In genomic region chr2:38438536-38439225, GRCh38 we compare ENCODE assay signal across 12 cellular contexts.
DNase-seq lines count a peak whose midpoint lies in the region; ATAC-seq and TF ChIP-seq lines count a peak whose summit lies in the region.
"Had no signal": no experiment of that assay in that cellular context is flagged by ENCODE, and none has a peak within 500 bp of the region (broad histone marks: within the 10 kb centered on the region; RNA-seq: fewer than 3 reads in every experiment).

No MANE protein-coding gene starts in this region.

- H3K27ac ChIP-seq in epithelial cell of prostate, result peak overlapping the region; percentile 11

- H3K36me3 Mint-ChIP-seq in osteocyte (ENCODE audit: unreplicated experiment), result no peaks in the 10 kb centered on the region
- H3K36me3 Mint-ChIP-seq: activated naive CD8-positive, alpha-beta T cell treated with anti-CD3 and anti-CD28 coated beads, Interleukin-2, amount 10 ng/mL, durations not matched to agents 7 days and 5 days had no signal

- no peak overlapping the region for H3K27ac Mint-ChIP-seq in osteocyte (ENCODE audit: unreplicated experiment)
- H3K27ac Mint-ChIP-seq: activated naive CD8-positive, alpha-beta T cell treated with anti-CD3 and anti-CD28 coated beads, Interleukin-2, amount 10 ng/mL, durations not matched to agents 7 days and 5 days had no signal

- ATAC-seq in GM19035 (IDR thresholded peaks at IDR 0.05; ENCODE audit: unreplicated experiment), result peak; percentile 77
- peak; percentile 71 for ATAC-seq in HG03045 (IDR thresholded peaks at IDR 0.05; ENCODE audit: unreplicated experiment)

- H3K4me3 Mint-ChIP-seq in osteocyte (ENCODE audit: unreplicated experiment), result no peak overlapping the region
- H3K4me3 Mint-ChIP-seq: activated naive CD8-positive, alpha-beta T cell treated with anti-CD3 and anti-CD28 coated beads, Interleukin-2, amount 10 ng/mL, durations not matched to agents 7 days and 5 days had no signal

- H3K9me3 Mint-ChIP-seq in osteocyte (ENCODE audit: unreplicated experiment), result no peaks in the 10 kb centered on the region
- H3K9me3 Mint-ChIP-seq: activated naive CD8-positive, alpha-beta T cell treated with anti-CD3 and anti-CD28 coated beads, Interleukin-2, amount 10 ng/mL, durations not matched to agents 7 days and 5 days had no signal

- H3K4me3 ChIP-seq in GM12864 (ENCODE audit: low read depth, low read length), result no peak overlapping the region
- H3K4me3 ChIP-seq: esophagus muscularis mucosa, lung had no signal

- peaks cover 18% of the 10 kb centered on the region for H3K27me3 Mint-ChIP-seq in osteocyte (ENCODE audit: unreplicated experiment)

- no peak for TF ChIP-seq POLR2A in erythroblast (IDR thresholded peaks at IDR 0.05; ENCODE audit: low read length)

- DNase-seq in GM12864 (ENCODE audit: low read depth) (peak; percentile 53), epithelial cell of prostate (ENCODE audit: low read depth, low spot score) (no peak), NCI-H1436 treated with DMSO at 0.1 percent for 48 hours (lab: John Stamatoyannopoulos, UW) (no peak), erythroblast (lab: John Stamatoyannopoulos, UW) (no peak), osteocyte (ENCODE audit: extremely low spot score, unreplicated experiment) (no peak)
- no peak for DNase-seq in stimulated activated naive CD4-positive, alpha-beta T cell (lab: John Stamatoyannopoulos, UW)
- DNase-seq: activated naive CD8-positive, alpha-beta T cell treated with anti-CD3 and anti-CD28 coated beads, Interleukin-2, amount 10 ng/mL, durations not matched to agents 7 days and 5 days; NCI-H1105 had no signal

- H3K4me1 Mint-ChIP-seq in osteocyte (ENCODE audit: unreplicated experiment), result peaks cover 19% of the 10 kb centered on the region

- TF ChIP-seq CTCF in GM12864 (IDR thresholded peaks at IDR 0.05; ENCODE audit: low read depth, low read length, missing control alignments) (no peak), osteocyte (IDR thresholded peaks at IDR 0.05) (no peak)
